12 cellular contexts compared by ENCODE assay signal in genomic region chr14:29085546-29085945, GRCh38.
DNase-seq lines count a peak whose midpoint lies in the region; FAIRE-seq and TF ChIP-seq lines count a peak whose summit lies in the region.
"Had no signal": no experiment of that assay in that cellular context is flagged by ENCODE, and none has a peak within 500 bp of the region (broad histone marks: within the 10 kb centered on the region; RNA-seq: fewer than 3 reads in every experiment).

No MANE protein-coding gene starts in this region.

- TF ChIP-seq CTCF in NB4 (IDR thresholded peaks at IDR 0.05; ENCODE audit: low read depth, low read length), result peak; percentile 26
- peak; percentile 49 for TF ChIP-seq CTCF in epithelial cell of esophagus (IDR thresholded peaks at IDR 0.05; ENCODE audit: insufficient read depth, low read depth, low read length, missing control alignments)

- FAIRE-seq in RCC 7860 (lab: Jason Lieb, UNC), result no peak

- TF ChIP-seq POLR2A in NB4 (IDR thresholded peaks at IDR 0.05; ENCODE audit: extremely low read depth, insufficient read length), result no peak

- H3K4me3 ChIP-seq in NB4 (ENCODE audit: low read depth, low read length) (no peak overlapping the region), epithelial cell of esophagus (ENCODE audit: low read length) (no peak overlapping the region)
- H3K4me3 ChIP-seq: tibial nerve had no signal

- DNase-seq in DMS53 (lab: John Stamatoyannopoulos, UW) (peak; percentile 12), DMS53 treated with DMSO at 0.1 percent for 48 hours (lab: John Stamatoyannopoulos, UW; ENCODE audit: unreplicated experiment) (no peak), NB4 (ENCODE audit: low read depth) (peak; percentile 13), epithelial cell of esophagus (ENCODE audit: low read depth) (peak; percentile 13), renal cortical epithelial cell (ENCODE audit: low read depth) (peak; percentile 6), RCC 7860 (ENCODE audit: low spot score) (no peak)
- DNase-seq in stimulated activated CD4-positive, alpha-beta T cell treated with anti-CD3 and anti-CD28 coated beads, Interleukin-4, amount 100 ng/mL, for 1 hour, result no peak
- DNase-seq in activated effector memory CD4-positive, alpha-beta T cell treated with Interleukin-2 at 50 U/mL for 16 hours, result no peak
- DNase-seq: activated naive CD8-positive, alpha-beta T cell treated with anti-CD3 and anti-CD28 coated beads, Interleukin-2, amount 10 ng/mL, durations not matched to agents 7 days and 5 days; NCI-H748 treated with DMSO at 0.1 percent for 48 hours; stimulated activated CD4-positive, alpha-beta T cell treated with anti-CD3 and anti-CD28 coated beads, Interleukin-2, amount 100 ng/mL, for 48 hours had no signal

Comparison
In these comparisons a context has a peak if more than half of its experiments do, and no peak if none do; other contexts are left out.
1. DNase-seq: peak in DMS53 (single experiment), NB4 (single experiment), epithelial cell of esophagus (single experiment) and renal cortical epithelial cell (single experiment); none in DMS53 treated with DMSO at 0.1 percent for 48 hours (single experiment), stimulated activated CD4-positive, alpha-beta T cell treated with anti-CD3 and anti-CD28 coated beads, Interleukin-4, amount 100 ng/mL, for 1 hour (single experiment), activated effector memory CD4-positive, alpha-beta T cell treated with Interleukin-2 at 50 U/mL for 16 hours (single experiment) and RCC 7860 (single experiment).